Comparison of ENCODE assay signal across 1 cellular context in the genomic region with DNA sequence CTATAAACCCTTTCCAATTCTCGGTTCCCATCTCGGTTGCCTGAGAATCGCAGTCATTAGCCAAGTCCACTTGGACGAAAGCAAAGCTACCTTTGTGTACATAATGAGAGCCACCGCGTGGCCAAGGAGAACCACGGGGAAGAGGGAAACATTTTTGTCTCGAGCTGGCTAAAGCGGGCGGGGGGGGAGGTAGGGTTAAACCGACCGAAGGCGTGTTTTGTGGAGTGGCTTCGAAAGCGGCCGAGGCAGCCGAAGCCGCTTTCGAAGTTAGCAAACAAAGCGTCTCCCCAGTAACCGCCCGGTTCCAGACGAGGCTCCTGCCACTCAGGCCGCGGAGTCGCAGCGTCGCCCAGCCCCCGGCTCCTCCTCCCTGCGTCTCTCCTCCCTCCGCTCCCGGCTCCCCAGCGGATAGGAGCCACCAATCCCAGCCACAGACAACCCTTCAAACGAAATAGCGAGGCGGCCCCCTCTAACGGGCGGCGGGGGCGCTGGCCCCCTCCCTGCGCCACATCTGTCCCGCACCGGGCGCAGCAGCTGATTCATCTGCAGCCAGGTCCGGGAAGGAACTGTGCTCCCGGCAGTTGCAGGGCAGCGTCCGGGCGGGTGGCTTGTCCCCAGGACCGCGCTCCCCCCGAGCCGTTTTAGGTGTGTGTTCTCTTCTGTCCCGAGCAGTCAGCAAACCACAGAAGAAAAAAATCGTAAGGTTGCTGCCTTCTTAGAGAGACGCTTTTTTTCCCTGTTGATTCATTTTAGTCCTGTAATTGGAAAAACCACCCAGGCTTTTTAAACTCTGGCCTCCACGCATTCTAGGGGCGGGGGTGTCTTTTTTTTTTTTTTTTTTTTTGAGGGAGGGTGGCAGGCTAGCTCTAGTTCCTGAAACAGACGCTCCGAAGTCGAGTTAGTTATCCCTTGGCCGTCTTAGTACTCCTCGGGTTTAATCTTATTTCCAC.
TF ChIP-seq lines count a peak whose summit lies in the region.

No MANE protein-coding gene starts in this region.

TF ChIP-seq in HCT116, 20 proteins besides CTCF, POLR2A, EP300 and RAD21 (continued from another document):
- TF ChIP-seq, protein P1, sequence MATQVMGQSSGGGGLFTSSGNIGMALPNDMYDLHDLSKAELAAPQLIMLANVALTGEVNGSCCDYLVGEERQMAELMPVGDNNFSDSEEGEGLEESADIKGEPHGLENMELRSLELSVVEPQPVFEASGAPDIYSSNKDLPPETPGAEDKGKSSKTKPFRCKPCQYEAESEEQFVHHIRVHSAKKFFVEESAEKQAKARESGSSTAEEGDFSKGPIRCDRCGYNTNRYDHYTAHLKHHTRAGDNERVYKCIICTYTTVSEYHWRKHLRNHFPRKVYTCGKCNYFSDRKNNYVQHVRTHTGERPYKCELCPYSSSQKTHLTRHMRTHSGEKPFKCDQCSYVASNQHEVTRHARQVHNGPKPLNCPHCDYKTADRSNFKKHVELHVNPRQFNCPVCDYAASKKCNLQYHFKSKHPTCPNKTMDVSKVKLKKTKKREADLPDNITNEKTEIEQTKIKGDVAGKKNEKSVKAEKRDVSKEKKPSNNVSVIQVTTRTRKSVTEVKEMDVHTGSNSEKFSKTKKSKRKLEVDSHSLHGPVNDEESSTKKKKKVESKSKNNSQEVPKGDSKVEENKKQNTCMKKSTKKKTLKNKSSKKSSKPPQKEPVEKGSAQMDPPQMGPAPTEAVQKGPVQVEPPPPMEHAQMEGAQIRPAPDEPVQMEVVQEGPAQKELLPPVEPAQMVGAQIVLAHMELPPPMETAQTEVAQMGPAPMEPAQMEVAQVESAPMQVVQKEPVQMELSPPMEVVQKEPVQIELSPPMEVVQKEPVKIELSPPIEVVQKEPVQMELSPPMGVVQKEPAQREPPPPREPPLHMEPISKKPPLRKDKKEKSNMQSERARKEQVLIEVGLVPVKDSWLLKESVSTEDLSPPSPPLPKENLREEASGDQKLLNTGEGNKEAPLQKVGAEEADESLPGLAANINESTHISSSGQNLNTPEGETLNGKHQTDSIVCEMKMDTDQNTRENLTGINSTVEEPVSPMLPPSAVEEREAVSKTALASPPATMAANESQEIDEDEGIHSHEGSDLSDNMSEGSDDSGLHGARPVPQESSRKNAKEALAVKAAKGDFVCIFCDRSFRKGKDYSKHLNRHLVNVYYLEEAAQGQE (IDR thresholded peaks at IDR 0.05; ENCODE audit: low read depth), result no peak
- TF ChIP-seq TCF7L2 (IDR thresholded peaks at IDR 0.05; ENCODE audit: borderline replicate concordance, extremely low read depth, insufficient read depth, insufficient read length) (peak; percentile 100), ELF1 (IDR thresholded peaks at IDR 0.05; ENCODE audit: borderline replicate concordance, low read depth) (no peak), CEBPB (IDR thresholded peaks at IDR 0.05; ENCODE audit: low read depth) (no peak), SP1 (IDR thresholded peaks at IDR 0.05; ENCODE audit: low read depth) (no peak), POLR2AphosphoS5 (IDR thresholded peaks at IDR 0.05; ENCODE audit: low read depth, low read length) (peak; percentile 86), SIN3A (IDR thresholded peaks at IDR 0.05; ENCODE audit: low read depth) (no peak), EZH2 (IDR thresholded peaks at IDR 0.05) (no peak)
- TF ChIP-seq, protein P2, sequence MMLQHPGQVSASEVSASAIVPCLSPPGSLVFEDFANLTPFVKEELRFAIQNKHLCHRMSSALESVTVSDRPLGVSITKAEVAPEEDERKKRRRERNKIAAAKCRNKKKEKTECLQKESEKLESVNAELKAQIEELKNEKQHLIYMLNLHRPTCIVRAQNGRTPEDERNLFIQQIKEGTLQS (IDR thresholded peaks at IDR 0.05), result no peak
